Comparison of ENCODE assay signal across 1 cellular context in the genomic region with DNA sequence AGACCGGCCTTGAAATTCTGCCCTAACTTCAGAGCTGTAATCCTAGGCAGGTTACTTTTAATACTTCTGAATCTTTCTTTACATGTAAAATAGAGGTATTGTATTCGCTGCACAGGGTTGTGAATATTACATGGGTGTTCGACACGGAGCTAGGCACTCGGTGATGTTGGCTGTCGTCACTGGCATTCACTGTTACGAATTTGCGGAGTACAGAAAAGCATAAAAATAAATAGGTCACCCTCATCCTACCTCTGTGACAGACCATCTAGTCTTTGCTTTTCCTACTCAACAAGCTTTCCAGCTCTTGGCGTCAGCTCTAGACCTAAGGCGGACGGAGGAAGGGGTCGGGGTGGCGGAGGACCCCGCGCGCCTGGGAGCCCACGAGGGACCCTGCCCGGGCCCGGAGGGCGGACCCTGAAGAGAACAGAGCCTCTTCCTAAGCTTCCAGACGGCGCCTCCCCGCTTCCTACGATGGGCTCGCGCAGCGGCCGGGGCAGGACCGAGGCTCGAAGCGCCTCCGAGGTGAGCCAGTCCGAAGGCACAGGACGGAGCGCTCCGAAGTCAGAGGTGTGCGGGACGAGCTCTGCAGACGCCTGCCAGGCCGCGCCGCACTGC.
TF ChIP-seq lines count a peak whose summit lies in the region.

No MANE protein-coding gene starts in this region.

TF ChIP-seq in K562, 482 proteins besides CTCF, POLR2A, EP300 and RAD21:
- no peak for TF ChIP-seq ZNF124 (CRISPR knock-in tag; IDR thresholded peaks at IDR 0.05)
- peak; percentile 76 for TF ChIP-seq CC2D1A (IDR thresholded peaks at IDR 0.05)
- TF ChIP-seq MYC (IDR thresholded peaks at IDR 0.05; ENCODE audit: low read depth, low read length) = no peak
- 0 out of 2 replicates have a peak, but pooled peaks have one; percentile 71 for TF ChIP-seq MYC (CRISPR knock-in tag; IDR thresholded peaks at IDR 0.05; ENCODE audit: borderline replicate concordance, low read depth)
- peak; percentile 26; the same call in 1 of the 2 replicates for TF ChIP-seq FOXP1 (CRISPR knock-in tag; IDR thresholded peaks at IDR 0.05)
- TF ChIP-seq ZBTB1 (CRISPR knock-in tag; IDR thresholded peaks at IDR 0.05; ENCODE audit: borderline replicate concordance, low read depth) = no peak; the same call in 1 of the 2 replicates
- TF ChIP-seq, protein P1, sequence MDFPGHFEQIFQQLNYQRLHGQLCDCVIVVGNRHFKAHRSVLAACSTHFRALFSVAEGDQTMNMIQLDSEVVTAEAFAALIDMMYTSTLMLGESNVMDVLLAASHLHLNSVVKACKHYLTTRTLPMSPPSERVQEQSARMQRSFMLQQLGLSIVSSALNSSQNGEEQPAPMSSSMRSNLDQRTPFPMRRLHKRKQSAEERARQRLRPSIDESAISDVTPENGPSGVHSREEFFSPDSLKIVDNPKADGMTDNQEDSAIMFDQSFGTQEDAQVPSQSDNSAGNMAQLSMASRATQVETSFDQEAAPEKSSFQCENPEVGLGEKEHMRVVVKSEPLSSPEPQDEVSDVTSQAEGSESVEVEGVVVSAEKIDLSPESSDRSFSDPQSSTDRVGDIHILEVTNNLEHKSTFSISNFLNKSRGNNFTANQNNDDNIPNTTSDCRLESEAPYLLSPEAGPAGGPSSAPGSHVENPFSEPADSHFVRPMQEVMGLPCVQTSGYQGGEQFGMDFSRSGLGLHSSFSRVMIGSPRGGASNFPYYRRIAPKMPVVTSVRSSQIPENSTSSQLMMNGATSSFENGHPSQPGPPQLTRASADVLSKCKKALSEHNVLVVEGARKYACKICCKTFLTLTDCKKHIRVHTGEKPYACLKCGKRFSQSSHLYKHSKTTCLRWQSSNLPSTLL (IDR thresholded peaks at IDR 0.05) = peak; percentile 91
- no peak for TF ChIP-seq ZNF121 (CRISPR knock-in tag; conservative IDR thresholded peaks at IDR 0.05)
- TF ChIP-seq ZNF217 (CRISPR knock-in tag; IDR thresholded peaks at IDR 0.05) = no peak
- TF ChIP-seq CHD1 (IDR thresholded peaks at IDR 0.05; ENCODE audit: low read length) = peak; percentile 86
- no peak for TF ChIP-seq NEUROD1 (IDR thresholded peaks at IDR 0.05; ENCODE audit: borderline replicate concordance, low read depth, low read length, partially characterized antibody)
- no peak for TF ChIP-seq THAP12 (CRISPR knock-in tag; IDR thresholded peaks at IDR 0.05)
- 0 out of 2 replicates have a peak, but pooled peaks have one; percentile 5 for TF ChIP-seq ZNF12 (CRISPR knock-in tag; IDR thresholded peaks at IDR 0.05)
- 0 out of 4 replicates have a peak, but pooled peaks of 1 of the 2 experiments have one; percentile 42 for TF ChIP-seq FOXA3 (CRISPR knock-in tag; conservative IDR thresholded peaks at IDR 0.05 in 1 of 2, IDR thresholded peaks at IDR 0.05 in 1 of 2)
- TF ChIP-seq ZBTB40 (IDR thresholded peaks at IDR 0.05) = 0 out of 2 replicates have a peak, but pooled peaks have one; percentile 41
- no peak for TF ChIP-seq ZBTB40 (CRISPR knock-in tag; IDR thresholded peaks at IDR 0.05)
- peak; percentile 47 for TF ChIP-seq FIP1L1 (IDR thresholded peaks at IDR 0.05; ENCODE audit: low read depth, low read length, poor library complexity, severe bottlenecking)
- peak; percentile 94 for TF ChIP-seq HINFP (tag; conservative IDR thresholded peaks at IDR 0.05; ENCODE audit: low read depth)
- 0 out of 2 replicates have a peak, but pooled peaks have one; percentile 13 for TF ChIP-seq ZFPM2 (CRISPR knock-in tag; IDR thresholded peaks at IDR 0.05)
- peak in 1 of 2 experiments; percentile 60; a peak in 1 of 4 replicates for TF ChIP-seq UBTF (IDR thresholded peaks at IDR 0.05; ENCODE audit: borderline replicate concordance in 1 of 2, low read depth in 2 of 2, low read length in 2 of 2)
- TF ChIP-seq KAT7 (CRISPR knock-in tag; IDR thresholded peaks at IDR 0.05; ENCODE audit: borderline replicate concordance) = peak; percentile 23; the same call in 1 of the 2 replicates
